ENCODE assay signal across 8 cellular contexts in genomic region chr19:55580628-55581144, GRCh38. TPM values are rescaled to one million over a fixed set of nuclear protein-coding genes. Genes with fewer than 3 reads are reported as not detected.
DNase-seq lines count a peak whose midpoint lies in the region; ATAC-seq and TF ChIP-seq lines count a peak whose summit lies in the region.

TSS of gene ZNF579 (minus strand) at chr19:55580848. CDS start at chr19:55579639, 1,209 bp downstream.

- H3K36me3 Mint-ChIP-seq in T-cell = peaks cover 13% of the 10 kb centered on the region

- peak within 1 kb of the TSS; percentile 87 to 94 for H3K27ac Mint-ChIP-seq in T-cell

- H3K4me1 Mint-ChIP-seq in T-cell = peaks cover 24 to 32% (median 24%) of the 10 kb centered on the region in 3 donors

- peak; percentile 85 for DNase-seq in 8988T
- DNase-seq in NCI-H1436 treated with DMSO at 0.1 percent for 48 hours (lab: John Stamatoyannopoulos, UW) = peak; percentile 36
- DNase-seq in T-cell = peak in 33 of 34 experiments; percentile 37 to 76 (median 60)
- peak; percentile 82 for DNase-seq in right atrium auricular region (ENCODE audit: low spot score)
- peak; percentile 76 for DNase-seq in prostate gland (ENCODE audit: low spot score)
- DNase-seq in upper lobe of left lung = peak; percentile 76 to 89

- TF ChIP-seq EP300 in upper lobe of left lung (IDR thresholded peaks at IDR 0.05) = no peak

- POLR2A ChIA-PET in T-cell (lab: Charles Lee) = interaction anchor here in 1 of 2 donors (0.7 kb wide), 1 partner anchor 77 kb away, joined by 10 read pairs; no protein-coding TSS in a partner anchor

- H3K27me3 Mint-ChIP-seq in T-cell = peaks cover 0 to 2% of the 10 kb centered on the region in 2 donors

- 2% methylated on average over 16 of the region's 24 CpGs for WGBS in prostate gland
- 0 to 4% methylated on average over 15 to 23 of the region's 24 CpGs for WGBS in upper lobe of left lung, 2 donors

- H3K9me3 ChIP-seq in right atrium auricular region (no peaks in the 10 kb centered on the region), prostate gland (no peaks in the 10 kb centered on the region), upper lobe of left lung (no peaks in the 10 kb centered on the region)

- CTCF ChIA-PET in T-cell (lab: Charles Lee) = interaction anchor here in 1 of 2 donors (0.6 to 1.2 kb wide), 3 partner anchors 26 to 440 kb away, joined by 3 to 4 read pairs (median 3); no protein-coding TSS in a partner anchor

- H3K27me3 ChIP-seq in right atrium auricular region = no peaks in the 10 kb centered on the region
- H3K27me3 ChIP-seq in prostate gland (replicated peaks; ENCODE audit: insufficient read depth) = no peaks in the 10 kb centered on the region
- H3K27me3 ChIP-seq in upper lobe of left lung = peaks cover 0 to 3% (median 0%) of the 10 kb centered on the region in 4 donors

- intact Hi-C loops in prostate gland (cut with DNase I) = loop anchor here (5.0 kb wide), 1 partner anchor 63 kb away; no protein-coding TSS in a partner anchor

- H3K36me3 ChIP-seq in right atrium auricular region (peaks cover 10% of the 10 kb centered on the region), prostate gland (peaks cover 0 to 7% of the 10 kb centered on the region in 2 donors), upper lobe of left lung (peaks cover 3 to 27% (median 17%) of the 10 kb centered on the region in 4 donors)

- peak within 1 kb of the TSS; percentile 95 for H3K27ac ChIP-seq in angular gyrus (ENCODE audit: low read depth, low read length)
- H3K27ac ChIP-seq in right atrium auricular region = peak within 1 kb of the TSS; percentile 91 to 97
- H3K27ac ChIP-seq in prostate gland = peak within 1 kb of the TSS; percentile 88 to 94
- H3K27ac ChIP-seq in upper lobe of left lung = peak within 1 kb of the TSS; percentile 79 to 96 (median 94)

- peaks cover 0 to 16% of the 10 kb centered on the region in 2 donors for H3K4me1 ChIP-seq in right atrium auricular region
- H3K4me1 ChIP-seq in prostate gland (replicated peaks) = peaks cover 14% of the 10 kb centered on the region
- H3K4me1 ChIP-seq in upper lobe of left lung = peaks cover 18 to 37% (median 22%) of the 10 kb centered on the region in 4 donors

- ATAC-seq in T-cell (replicated peaks in 1 of 4) (peak; percentile 69 to 77 (median 72)), upper lobe of left lung (ENCODE audit: low FRiP score in 2 of 2) (peak; percentile 93 to 94)

- peaks cover 0 to 2% (median 0%) of the 10 kb centered on the region in 3 donors for H3K9me3 Mint-ChIP-seq in T-cell

- peak within 1 kb of the TSS; percentile 81 to 89 (median 83) for H3K4me3 Mint-ChIP-seq in T-cell

- H3K4me3 ChIP-seq in right atrium auricular region = peak within 1 kb of the TSS; percentile 83 to 96
- peak within 1 kb of the TSS; percentile 86 to 97 for H3K4me3 ChIP-seq in prostate gland
- peak within 1 kb of the TSS; percentile 78 to 95 (median 90) for H3K4me3 ChIP-seq in upper lobe of left lung

- TF ChIP-seq CTCF in right atrium auricular region (IDR thresholded peaks at IDR 0.05) (no peak), prostate gland (IDR thresholded peaks at IDR 0.05) (no peak), upper lobe of left lung (IDR thresholded peaks at IDR 0.05) (no peak)

- TF ChIP-seq POLR2A in GM19193 (IDR thresholded peaks at IDR 0.05; ENCODE audit: extremely low read depth, insufficient read depth, insufficient read length) (peak; percentile 61), prostate gland (IDR thresholded peaks at IDR 0.05) (no peak), upper lobe of left lung (IDR thresholded peaks at IDR 0.05) (peak in 1 of 4 donors; percentile 18)

RNA-seq across cellular contexts. Expression of gene ZNF579, which starts in this region (rescaled TPM):
- total RNA-seq in T-cell = 10 to 100 TPM in 3 of 5 donors, 1 to 10 TPM in 2; 5.4 to 13.3 (median 10.0) TPM
- total RNA-seq in right atrium auricular region = 1 to 10 TPM; 6.2 to 6.4 TPM
- total RNA-seq in prostate gland = 10 to 100 TPM in 1 of 2 donors, 1 to 10 TPM in 1; 8.7 to 10.8 TPM
- total RNA-seq in upper lobe of left lung = 10 to 100 TPM in 2 of 6 donors, 1 to 10 TPM in 4; 3.5 to 19.2 (median 8.4) TPM

Comparison
In these comparisons a context has a peak if more than half of its experiments do, and no peak if none do; other contexts are left out.
1. Peak in every context shown above with its lines: DNase-seq, ATAC-seq, H3K4me3 ChIP-seq and H3K27ac ChIP-seq.